Comparison of ENCODE assay signal across 1 cellular context in the genomic region with DNA sequence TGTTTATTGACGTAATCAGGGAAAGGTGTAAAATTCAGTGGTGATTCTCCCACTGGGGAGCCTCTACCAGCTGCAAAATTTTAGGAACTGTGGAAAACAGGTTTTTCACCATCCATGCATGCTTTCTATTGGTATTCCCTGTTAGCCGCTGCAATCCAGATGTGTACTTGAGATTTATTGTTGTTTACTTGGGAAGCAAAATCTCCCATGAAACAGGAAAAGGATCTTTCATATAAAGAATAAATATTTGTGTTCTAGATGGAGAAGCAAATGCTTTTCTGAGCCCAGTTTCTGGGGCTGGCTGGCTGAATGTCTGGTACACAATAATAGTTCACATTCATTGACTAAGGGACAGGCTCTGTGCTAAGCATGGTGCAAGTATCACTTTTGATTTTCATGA.
TF ChIP-seq lines count a peak whose summit lies in the region.

No MANE protein-coding gene starts in this region.

TF ChIP-seq in GM23338, 12 proteins besides CTCF, POLR2A, EP300 and RAD21 (continued from another document):
- TF ChIP-seq, protein P1, sequence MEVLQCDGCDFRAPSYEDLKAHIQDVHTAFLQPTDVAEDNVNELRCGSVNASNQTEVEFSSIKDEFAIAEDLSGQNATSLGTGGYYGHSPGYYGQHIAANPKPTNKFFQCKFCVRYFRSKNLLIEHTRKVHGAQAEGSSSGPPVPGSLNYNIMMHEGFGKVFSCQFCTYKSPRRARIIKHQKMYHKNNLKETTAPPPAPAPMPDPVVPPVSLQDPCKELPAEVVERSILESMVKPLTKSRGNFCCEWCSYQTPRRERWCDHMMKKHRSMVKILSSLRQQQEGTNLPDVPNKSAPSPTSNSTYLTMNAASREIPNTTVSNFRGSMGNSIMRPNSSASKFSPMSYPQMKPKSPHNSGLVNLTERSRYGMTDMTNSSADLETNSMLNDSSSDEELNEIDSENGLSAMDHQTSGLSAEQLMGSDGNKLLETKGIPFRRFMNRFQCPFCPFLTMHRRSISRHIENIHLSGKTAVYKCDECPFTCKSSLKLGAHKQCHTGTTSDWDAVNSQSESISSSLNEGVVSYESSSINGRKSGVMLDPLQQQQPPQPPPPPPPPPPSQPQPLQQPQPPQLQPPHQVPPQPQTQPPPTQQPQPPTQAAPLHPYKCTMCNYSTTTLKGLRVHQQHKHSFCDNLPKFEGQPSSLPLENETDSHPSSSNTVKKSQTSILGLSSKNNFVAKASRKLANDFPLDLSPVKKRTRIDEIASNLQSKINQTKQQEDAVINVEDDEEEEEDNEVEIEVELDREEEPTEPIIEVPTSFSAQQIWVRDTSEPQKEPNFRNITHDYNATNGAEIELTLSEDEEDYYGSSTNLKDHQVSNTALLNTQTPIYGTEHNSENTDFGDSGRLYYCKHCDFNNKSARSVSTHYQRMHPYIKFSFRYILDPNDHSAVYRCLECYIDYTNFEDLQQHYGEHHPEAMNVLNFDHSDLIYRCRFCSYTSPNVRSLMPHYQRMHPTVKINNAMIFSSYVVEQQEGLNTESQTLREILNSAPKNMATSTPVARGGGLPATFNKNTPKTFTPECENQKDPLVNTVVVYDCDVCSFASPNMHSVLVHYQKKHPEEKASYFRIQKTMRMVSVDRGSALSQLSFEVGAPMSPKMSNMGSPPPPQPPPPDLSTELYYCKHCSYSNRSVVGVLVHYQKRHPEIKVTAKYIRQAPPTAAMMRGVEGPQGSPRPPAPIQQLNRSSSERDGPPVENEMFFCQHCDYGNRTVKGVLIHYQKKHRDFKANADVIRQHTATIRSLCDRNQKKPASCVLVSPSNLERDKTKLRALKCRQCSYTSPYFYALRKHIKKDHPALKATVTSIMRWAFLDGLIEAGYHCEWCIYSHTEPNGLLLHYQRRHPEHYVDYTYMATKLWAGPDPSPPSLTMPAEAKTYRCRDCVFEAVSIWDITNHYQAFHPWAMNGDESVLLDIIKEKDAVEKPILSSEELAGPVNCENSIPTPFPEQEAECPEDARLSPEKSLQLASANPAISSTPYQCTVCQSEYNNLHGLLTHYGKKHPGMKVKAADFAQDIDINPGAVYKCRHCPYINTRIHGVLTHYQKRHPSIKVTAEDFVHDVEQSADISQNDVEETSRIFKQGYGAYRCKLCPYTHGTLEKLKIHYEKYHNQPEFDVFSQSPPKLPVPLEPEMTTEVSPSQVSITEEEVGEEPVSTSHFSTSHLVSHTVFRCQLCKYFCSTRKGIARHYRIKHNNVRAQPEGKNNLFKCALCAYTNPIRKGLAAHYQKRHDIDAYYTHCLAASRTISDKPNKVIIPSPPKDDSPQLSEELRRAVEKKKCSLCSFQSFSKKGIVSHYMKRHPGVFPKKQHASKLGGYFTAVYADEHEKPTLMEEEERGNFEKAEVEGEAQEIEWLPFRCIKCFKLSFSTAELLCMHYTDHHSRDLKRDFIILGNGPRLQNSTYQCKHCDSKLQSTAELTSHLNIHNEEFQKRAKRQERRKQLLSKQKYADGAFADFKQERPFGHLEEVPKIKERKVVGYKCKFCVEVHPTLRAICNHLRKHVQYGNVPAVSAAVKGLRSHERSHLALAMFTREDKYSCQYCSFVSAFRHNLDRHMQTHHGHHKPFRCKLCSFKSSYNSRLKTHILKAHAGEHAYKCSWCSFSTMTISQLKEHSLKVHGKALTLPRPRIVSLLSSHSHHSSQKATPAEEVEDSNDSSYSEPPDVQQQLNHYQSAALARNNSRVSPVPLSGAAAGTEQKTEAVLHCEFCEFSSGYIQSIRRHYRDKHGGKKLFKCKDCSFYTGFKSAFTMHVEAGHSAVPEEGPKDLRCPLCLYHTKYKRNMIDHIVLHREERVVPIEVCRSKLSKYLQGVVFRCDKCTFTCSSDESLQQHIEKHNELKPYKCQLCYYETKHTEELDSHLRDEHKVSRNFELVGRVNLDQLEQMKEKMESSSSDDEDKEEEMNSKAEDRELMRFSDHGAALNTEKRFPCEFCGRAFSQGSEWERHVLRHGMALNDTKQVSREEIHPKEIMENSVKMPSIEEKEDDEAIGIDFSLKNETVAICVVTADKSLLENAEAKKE (CRISPR knock-in tag; IDR thresholded peaks at IDR 0.05): no peak
- TF ChIP-seq CREB1 (CRISPR knock-in tag; IDR thresholded peaks at IDR 0.05; ENCODE audit: low read depth): no peak
- no peak for TF ChIP-seq STAT1 (IDR thresholded peaks at IDR 0.05; ENCODE audit: unreplicated experiment)
